In genomic region chr2:144480257-144480656, GRCh38 we compare ENCODE assay signal across 11 cellular contexts. TPM values are rescaled to one million over a fixed set of nuclear protein-coding genes. Genes with fewer than 3 reads are reported as not detected.
A peak's percentile ranks its signal among the peaks of the same experiment; 100 is the strongest.
DNase-seq lines count a peak whose midpoint lies in the region; ATAC-seq lines count a peak whose summit lies in the region.
"Had no signal": no experiment of that assay in that cellular context is flagged by ENCODE, and none has a peak within 500 bp of the region (broad histone marks: within the 10 kb centered on the region; RNA-seq: fewer than 3 reads in every experiment).

No MANE protein-coding gene starts in this region.

- H3K4me1 Mint-ChIP-seq in activated CD4-positive, alpha-beta T cell treated with anti-CD3 and anti-CD28 coated beads, Interleukin-2, amount 10 ng/mL, durations not matched to agents 24 days and 14 days: no peaks in the 10 kb centered on the region

- intact Hi-C loops in activated CD4-positive, alpha-beta T cell treated with anti-CD3 and anti-CD28 coated beads, Interleukin-2, amount 10 ng/mL, durations not matched to agents 24 days and 14 days (cut with micrococcal nuclease): no loop called here

- peak overlapping the region; percentile 80 for H3K27ac ChIP-seq in temporal lobe (ENCODE audit: low read depth, low read length)

- no peak for ATAC-seq in esophagus mucosa

- DNase-seq in LHCN-M2 (ENCODE audit: low read depth): peak; percentile 43
- DNase-seq in dermis blood vessel endothelial cell: peak; percentile 44
- DNase-seq in kidney glomerular epithelial cell (lab: John Stamatoyannopoulos, UW): peak; percentile 26
- no peak for DNase-seq in activated CD4-positive, alpha-beta T cell treated with anti-CD3 and anti-CD28 coated beads, Interleukin-2, amount 10 ng/mL, durations not matched to agents 24 days and 14 days
- DNase-seq in UCSD-AML1 (lab: John Stamatoyannopoulos, UW; ENCODE audit: unreplicated experiment): no peak
- DNase-seq: activated CD4-positive, alpha-beta T cell treated with anti-CD3 and anti-CD28 coated beads for 4 hours; Calu3; naive B cell; NCI-H2171 had no signal

- no peak overlapping the region for H3K27ac Mint-ChIP-seq in activated CD4-positive, alpha-beta T cell treated with anti-CD3 and anti-CD28 coated beads, Interleukin-2, amount 10 ng/mL, durations not matched to agents 24 days and 14 days

- peaks cover 4% of the 10 kb centered on the region for H3K27me3 Mint-ChIP-seq in activated CD4-positive, alpha-beta T cell treated with anti-CD3 and anti-CD28 coated beads, Interleukin-2, amount 10 ng/mL, durations not matched to agents 24 days and 14 days
- H3K27me3 Mint-ChIP-seq: naive B cell had no signal

- no peak overlapping the region for H3K4me3 Mint-ChIP-seq in activated CD4-positive, alpha-beta T cell treated with anti-CD3 and anti-CD28 coated beads, Interleukin-2, amount 10 ng/mL, durations not matched to agents 24 days and 14 days

- H3K9me3 Mint-ChIP-seq in activated CD4-positive, alpha-beta T cell treated with anti-CD3 and anti-CD28 coated beads, Interleukin-2, amount 10 ng/mL, durations not matched to agents 24 days and 14 days: no peaks in the 10 kb centered on the region
- H3K9me3 Mint-ChIP-seq: naive B cell had no signal

- H3K36me3 Mint-ChIP-seq in activated CD4-positive, alpha-beta T cell treated with anti-CD3 and anti-CD28 coated beads, Interleukin-2, amount 10 ng/mL, durations not matched to agents 24 days and 14 days (ENCODE audit: low read depth): no peaks in the 10 kb centered on the region

RNA-seq across cellular contexts. Expression of gene ZEB2, which starts 39.7 kb away (rescaled TPM):
- 52.9 and 56.7 TPM in 2 replicates for total RNA-seq in LHCN-M2 (2014; rRNA removed)
- 27.1 TPM for polyA plus RNA-seq in LHCN-M2 (2012)
- 5.3 and 8.4 TPM in 2 replicates for total RNA-seq in dermis blood vessel endothelial cell
- total RNA-seq in temporal lobe: 283 TPM
- total RNA-seq in activated CD4-positive, alpha-beta T cell treated with anti-CD3 and anti-CD28 coated beads, Interleukin-2, amount 10 ng/mL, durations not matched to agents 24 days and 14 days: 15.2 and 15.8 TPM in 2 replicates
- total RNA-seq in esophagus mucosa: 6.5 TPM

Comparison
In these comparisons a context has a peak if more than half of its experiments do, and no peak if none do; other contexts are left out.
1. DNase-seq: peak in LHCN-M2 (single experiment), dermis blood vessel endothelial cell (single experiment) and kidney glomerular epithelial cell (single experiment); none in activated CD4-positive, alpha-beta T cell treated with anti-CD3 and anti-CD28 coated beads, Interleukin-2, amount 10 ng/mL, durations not matched to agents 24 days and 14 days (single experiment) and UCSD-AML1 (single experiment).